ENCODE assay signal across 7 cellular contexts in genomic region chr15:92909131-92909781, GRCh38. TPM values are rescaled to one million over a fixed set of nuclear protein-coding genes. Genes with fewer than 3 reads are reported as not detected.
DNase-seq lines count a peak whose midpoint lies in the region; ATAC-seq lines count a peak whose summit lies in the region.

No MANE protein-coding gene starts in this region.

- H3K9me3 Mint-ChIP-seq in activated T-helper 1 cell treated with anti-CD3 and anti-CD28 coated beads, Interleukin-12 subunit alpha, Interleukin-12 subunit beta, Interleukin-2, Interleukin-4 antibody, amounts not matched to agents 30 ng/mL and 10 ng/mL and 1 ng/mL, durations not matched to agents 14 hours and 24 hours and 36 hours = no peaks in the 10 kb centered on the region
- H3K9me3 Mint-ChIP-seq in stimulated activated memory B cell treated with anti-CD40 and anti-IgM and Interleukin-4, amounts not matched to agents 10 μg/mL and 1 μg/mL and 100 μg/mL, for 72 hours = no peaks in the 10 kb centered on the region

- peak overlapping the region; percentile 64 for H3K4me3 Mint-ChIP-seq in activated T-helper 1 cell treated with anti-CD3 and anti-CD28 coated beads, Interleukin-12 subunit alpha, Interleukin-12 subunit beta, Interleukin-2, Interleukin-4 antibody, amounts not matched to agents 30 ng/mL and 10 ng/mL and 1 ng/mL, durations not matched to agents 14 hours and 24 hours and 36 hours
- no peak overlapping the region for H3K4me3 Mint-ChIP-seq in stimulated activated memory B cell treated with anti-CD40 and anti-IgM and Interleukin-4, amounts not matched to agents 10 μg/mL and 1 μg/mL and 100 μg/mL, for 72 hours

- DNase-seq in GM03348 (ENCODE audit: low spot score) = peak; percentile 52
- no peak for DNase-seq in activated T-helper 1 cell treated with anti-CD3 and anti-CD28 coated beads, Interleukin-12 subunit alpha, Interleukin-12 subunit beta, Interleukin-2, Interleukin-4 antibody, amounts not matched to agents 30 ng/mL and 10 ng/mL and 1 ng/mL, durations not matched to agents 14 hours and 24 hours and 36 hours (ENCODE audit: low spot score)
- DNase-seq in right cardiac atrium = no peak
- DNase-seq in cerebellar cortex (ENCODE audit: low spot score) = no peak
- no peak for DNase-seq in RKO (ENCODE audit: low spot score)
- DNase-seq in GM19238 (ENCODE audit: insufficient read length, low spot score) = no peak

- H3K4me1 ChIP-seq in right cardiac atrium (ENCODE audit: control insufficient read depth, insufficient read depth, low read length) = peaks cover 18% of the 10 kb centered on the region

- H3K27me3 ChIP-seq in right cardiac atrium (ENCODE audit: control insufficient read depth, insufficient read depth) = no peaks in the 10 kb centered on the region

- peaks cover 27% of the 10 kb centered on the region for H3K36me3 Mint-ChIP-seq in activated T-helper 1 cell treated with anti-CD3 and anti-CD28 coated beads, Interleukin-12 subunit alpha, Interleukin-12 subunit beta, Interleukin-2, Interleukin-4 antibody, amounts not matched to agents 30 ng/mL and 10 ng/mL and 1 ng/mL, durations not matched to agents 14 hours and 24 hours and 36 hours (ENCODE audit: low read depth)
- peaks cover 49% of the 10 kb centered on the region for H3K36me3 Mint-ChIP-seq in stimulated activated memory B cell treated with anti-CD40 and anti-IgM and Interleukin-4, amounts not matched to agents 10 μg/mL and 1 μg/mL and 100 μg/mL, for 72 hours

- H3K9me3 ChIP-seq in right cardiac atrium (ENCODE audit: control insufficient read depth, low read length) = no peaks in the 10 kb centered on the region

- intact Hi-C loops in activated T-helper 1 cell treated with anti-CD3 and anti-CD28 coated beads, Interleukin-12 subunit alpha, Interleukin-12 subunit beta, Interleukin-2, Interleukin-4 antibody, amounts not matched to agents 30 ng/mL and 10 ng/mL and 1 ng/mL, durations not matched to agents 14 hours and 24 hours and 36 hours (cut with micrococcal nuclease) = loop anchor here (10.0 kb wide), 1 partner anchor 1054 kb away; the partner anchor contains the start of gene SLCO3A1
- intact Hi-C loops in right cardiac atrium (cut with DNase I) = loop anchor here in 1 of 4 donors (5.0 kb wide), 1 partner anchor 97 kb away; no protein-coding TSS in a partner anchor

- ATAC-seq in right cardiac atrium = no peak
- ATAC-seq in stimulated activated memory B cell treated with anti-CD40 and anti-IgM and Interleukin-4, amounts not matched to agents 10 μg/mL and 1 μg/mL and 100 μg/mL, for 72 hours = no peak

- WGBS in right cardiac atrium = 53% methylated on average over 7 of the region's 7 CpGs

- peaks cover 95% of the 10 kb centered on the region for H3K4me1 Mint-ChIP-seq in activated T-helper 1 cell treated with anti-CD3 and anti-CD28 coated beads, Interleukin-12 subunit alpha, Interleukin-12 subunit beta, Interleukin-2, Interleukin-4 antibody, amounts not matched to agents 30 ng/mL and 10 ng/mL and 1 ng/mL, durations not matched to agents 14 hours and 24 hours and 36 hours (ENCODE audit: low read depth)
- peaks cover 95% of the 10 kb centered on the region for H3K4me1 Mint-ChIP-seq in stimulated activated memory B cell treated with anti-CD40 and anti-IgM and Interleukin-4, amounts not matched to agents 10 μg/mL and 1 μg/mL and 100 μg/mL, for 72 hours

- peak overlapping the region; percentile 100 for H3K27ac Mint-ChIP-seq in activated T-helper 1 cell treated with anti-CD3 and anti-CD28 coated beads, Interleukin-12 subunit alpha, Interleukin-12 subunit beta, Interleukin-2, Interleukin-4 antibody, amounts not matched to agents 30 ng/mL and 10 ng/mL and 1 ng/mL, durations not matched to agents 14 hours and 24 hours and 36 hours
- peak overlapping the region; percentile 72 for H3K27ac Mint-ChIP-seq in stimulated activated memory B cell treated with anti-CD40 and anti-IgM and Interleukin-4, amounts not matched to agents 10 μg/mL and 1 μg/mL and 100 μg/mL, for 72 hours

- H3K4me3 ChIP-seq in right cardiac atrium (ENCODE audit: low read length) = no peak overlapping the region

- H3K27ac ChIP-seq in right cardiac atrium (ENCODE audit: low read length) = peak overlapping the region; percentile 83

- H3K27me3 Mint-ChIP-seq in activated T-helper 1 cell treated with anti-CD3 and anti-CD28 coated beads, Interleukin-12 subunit alpha, Interleukin-12 subunit beta, Interleukin-2, Interleukin-4 antibody, amounts not matched to agents 30 ng/mL and 10 ng/mL and 1 ng/mL, durations not matched to agents 14 hours and 24 hours and 36 hours (ENCODE audit: insufficient read depth) = no peaks in the 10 kb centered on the region
- H3K27me3 Mint-ChIP-seq in stimulated activated memory B cell treated with anti-CD40 and anti-IgM and Interleukin-4, amounts not matched to agents 10 μg/mL and 1 μg/mL and 100 μg/mL, for 72 hours = no peaks in the 10 kb centered on the region

RNA-seq across cellular contexts. Expression of gene CHD2, which starts 9.1 kb away (rescaled TPM):
- 102 and 104 TPM in 2 replicates for total RNA-seq in activated T-helper 1 cell treated with anti-CD3 and anti-CD28 coated beads, Interleukin-12 subunit alpha, Interleukin-12 subunit beta, Interleukin-2, Interleukin-4 antibody, amounts not matched to agents 30 ng/mL and 10 ng/mL and 1 ng/mL, durations not matched to agents 14 hours and 24 hours and 36 hours
- 10 to 100 TPM; 62.7 to 83.6 (median 65.1) TPM for total RNA-seq in right cardiac atrium
- 28.4 TPM for polyA plus RNA-seq in right cardiac atrium
